24 cellular contexts compared by ENCODE assay signal in genomic region chr9:130407916-130408659, GRCh38. TPM values are rescaled to one million over a fixed set of nuclear protein-coding genes. Genes with fewer than 3 reads are reported as not detected.
"Had no signal": no experiment of that assay in that cellular context is flagged by ENCODE, and none has a peak within 500 bp of the region (broad histone marks: within the 10 kb centered on the region; RNA-seq: fewer than 3 reads in every experiment).

No MANE protein-coding gene starts in this region.

- H3K4me3 Mint-ChIP-seq: naive thymus-derived CD8-positive, alpha-beta T cell; nephron progenitor cell; stimulated activated naive B cell treated with anti-CD40 and anti-IgM and Interleukin-4, amounts not matched to agents 10 μg/mL and 1 μg/mL and 100 μg/mL, for 72 hours; stimulated activated naive CD8-positive, alpha-beta T cell treated with anti-CD3 and anti-CD28 coated beads, Interleukin-15, amount 100 ng/mL, for 72 hours; type B pancreatic cell had no signal

- H3K4me1 Mint-ChIP-seq: stimulated activated naive CD8-positive, alpha-beta T cell treated with anti-CD3 and anti-CD28 coated beads, Interleukin-15, amount 100 ng/mL, for 72 hours had no signal

- H3K79me2 ChIP-seq: hepatocyte had no signal

- H3K4me3 ChIP-seq: dorsolateral prefrontal cortex, gastrocnemius medialis, hepatocyte, left lung, lower lobe of right lung, prostate gland, thyroid gland had no signal

- H3K9me3 ChIP-seq: gastrocnemius medialis, left lung, lower lobe of right lung, prostate gland, thyroid gland had no signal

- H3K27ac Mint-ChIP-seq: naive thymus-derived CD8-positive, alpha-beta T cell; nephron progenitor cell; stimulated activated naive B cell treated with anti-CD40 and anti-IgM and Interleukin-4, amounts not matched to agents 10 μg/mL and 1 μg/mL and 100 μg/mL, for 72 hours; stimulated activated naive CD8-positive, alpha-beta T cell treated with anti-CD3 and anti-CD28 coated beads, Interleukin-15, amount 100 ng/mL, for 72 hours; type B pancreatic cell had no signal

- H3K36me3 Mint-ChIP-seq: naive thymus-derived CD8-positive, alpha-beta T cell; stimulated activated naive B cell treated with anti-CD40 and anti-IgM and Interleukin-4, amounts not matched to agents 10 μg/mL and 1 μg/mL and 100 μg/mL, for 72 hours; type B pancreatic cell had no signal

- H2AFZ ChIP-seq: hepatocyte had no signal

- H3K27me3 ChIP-seq: gastrocnemius medialis, hepatocyte, left lung, thyroid gland had no signal

- H3K36me3 ChIP-seq: gastrocnemius medialis, left lung, lower lobe of right lung, prostate gland, thyroid gland had no signal

- H3K4me2 ChIP-seq: hepatocyte had no signal

- H3K9me3 Mint-ChIP-seq: naive thymus-derived CD8-positive, alpha-beta T cell; nephron progenitor cell; stimulated activated naive CD8-positive, alpha-beta T cell treated with anti-CD3 and anti-CD28 coated beads, Interleukin-15, amount 100 ng/mL, for 72 hours; type B pancreatic cell had no signal

- H3K27ac ChIP-seq: dorsolateral prefrontal cortex, epithelial cell of prostate, gastrocnemius medialis, hepatocyte, left lung, lower lobe of right lung, prostate gland, thyroid gland had no signal

- FAIRE-seq: colon, kidney, small intestine had no signal

- H3K4me1 ChIP-seq: gastrocnemius medialis, left lung, lower lobe of right lung, prostate gland, thyroid gland had no signal

- ATAC-seq: esophagus mucosa; gastrocnemius medialis; left lung; lower lobe of right lung; naive thymus-derived CD8-positive, alpha-beta T cell; right cardiac atrium; stimulated activated naive B cell treated with anti-CD40 and anti-IgM and Interleukin-4, amounts not matched to agents 10 μg/mL and 1 μg/mL and 100 μg/mL, for 72 hours; stimulated activated naive CD8-positive, alpha-beta T cell treated with anti-CD3 and anti-CD28 coated beads, Interleukin-15, amount 100 ng/mL, for 72 hours had no signal

- DNase-seq: dorsolateral prefrontal cortex; effector CD4-positive, alpha-beta T cell; foreskin fibroblast; gastrocnemius medialis; head of caudate nucleus; kidney; left lung; lower lobe of right lung; naive thymus-derived CD8-positive, alpha-beta T cell; nephron progenitor cell; nucleus accumbens; small intestine; stimulated activated CD4-positive, alpha-beta T cell treated with anti-CD3 and anti-CD28 coated beads, Interleukin-15, amount 100 ng/mL, for 24 hours; stimulated activated CD4-positive, alpha-beta T cell treated with anti-CD3 and anti-CD28 coated beads, Interleukin-2, amount 100 ng/mL, for 48 hours; stimulated activated naive B cell treated with anti-CD40 and anti-IgM and Interleukin-4, amounts not matched to agents 10 μg/mL and 1 μg/mL and 100 μg/mL, for 72 hours; stimulated activated naive CD8-positive, alpha-beta T cell treated with anti-CD3 and anti-CD28 coated beads, Interleukin-15, amount 100 ng/mL, for 72 hours; thyroid gland had no signal

RNA-seq across cellular contexts. Expression of gene ASS1, which starts 36.7 kb away (rescaled TPM):
- total RNA-seq: naive thymus-derived CD8-positive, alpha-beta T cell had no signal
- polyA plus RNA-seq: naive thymus-derived CD8-positive, alpha-beta T cell had no signal
